In the genomic region with DNA sequence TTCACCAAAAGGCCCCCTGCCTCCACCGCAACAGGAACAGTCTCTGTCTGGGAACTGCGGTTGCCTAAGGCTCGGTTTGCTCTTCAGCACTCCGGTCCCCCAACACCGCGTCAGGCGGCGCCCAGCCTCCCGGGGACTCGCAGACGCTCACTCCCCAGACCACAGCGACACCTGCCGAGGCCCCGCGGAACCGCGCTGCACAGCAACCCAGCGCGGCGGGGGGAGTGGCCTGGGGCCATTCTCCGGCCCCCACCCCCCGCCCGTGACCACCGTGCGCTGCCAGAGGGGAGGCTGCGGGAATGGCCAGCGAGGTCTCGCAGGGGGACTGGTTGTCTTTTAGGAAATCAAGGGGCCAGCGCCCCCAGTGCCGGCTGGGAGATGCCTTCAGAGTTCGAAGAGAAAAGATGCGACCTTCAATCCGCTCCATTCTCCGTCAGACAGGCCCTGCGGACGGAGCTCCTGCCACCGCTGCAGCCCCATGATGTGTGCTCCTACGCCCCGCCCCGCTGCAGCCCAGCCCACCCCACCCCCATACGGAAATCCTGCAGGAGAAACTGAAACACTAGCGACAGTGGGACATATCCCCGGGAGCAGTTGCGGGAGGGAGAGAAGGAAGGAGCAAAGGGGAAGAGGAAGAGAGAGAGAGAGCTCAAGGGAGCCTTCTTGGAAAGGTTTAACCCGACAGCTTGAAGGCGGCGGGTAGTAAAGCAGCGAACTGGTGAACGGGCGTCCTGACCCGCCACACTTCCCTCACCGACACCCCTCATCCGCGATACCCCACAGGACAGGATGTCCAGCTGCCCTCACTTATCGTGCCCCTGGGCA, we compare ENCODE assay signal across 7 cellular contexts.
DNase-seq lines count a peak whose midpoint lies in the region; ATAC-seq and TF ChIP-seq lines count a peak whose summit lies in the region.

No MANE protein-coding gene starts in this region.

- peak overlapping the region in 19 of 21 experiments; percentile 39 to 86 (median 65) for H3K27ac ChIP-seq in skin epidermis

- ATAC-seq in GM18505 (IDR thresholded peaks at IDR 0.05; ENCODE audit: unreplicated experiment) (peak; percentile 99), HG02970 (IDR thresholded peaks at IDR 0.05; ENCODE audit: low FRiP score, unreplicated experiment) (peak; percentile 98)

- peak; percentile 40 for TF ChIP-seq POLR2A in GM18505 (IDR thresholded peaks at IDR 0.05; ENCODE audit: borderline replicate concordance, extremely low read depth, insufficient read depth, insufficient read length)

- in situ Hi-C loops in T47D (cut with HindIII; ENCODE audit: low pct_unique_long_range_greater_than_20kb, low sequenced_read_pairs) = no loop called here

- H3K4me3 ChIP-seq in skin epidermis = peak overlapping the region; percentile 38 to 61 (median 49)

- DNase-seq in NCI-H2029 treated with DMSO at 0.1 percent for 48 hours (lab: John Stamatoyannopoulos, UW) = peak; percentile 19
- DNase-seq in UCSD-AML1 (lab: John Stamatoyannopoulos, UW; ENCODE audit: unreplicated experiment) = peak; percentile 77
- DNase-seq in T47D (ENCODE audit: low read depth in 1 of 2, low spot score in 1 of 2) = peak; percentile 75 to 87
- DNase-seq in iPS-NIHi11 (ENCODE audit: low spot score) = peak; percentile 93

Comparison
In these comparisons a context has a peak if more than half of its experiments do, and no peak if none do; other contexts are left out.
1. Peak in every context shown above with its lines: DNase-seq, ATAC-seq, H3K4me3 ChIP-seq and H3K27ac ChIP-seq.
2. DNase-seq: peak in every context shown above with its lines; median percentile 93 in iPS-NIHi11; 81 in T47D; 77 in UCSD-AML1; 19 in NCI-H2029 treated with DMSO at 0.1 percent for 48 hours.